ENCODE assay signal across 14 cellular contexts in genomic region chr16:22938647-22939046, GRCh38.
"Had no signal": no experiment of that assay in that cellular context is flagged by ENCODE, and none has a peak within 500 bp of the region (broad histone marks: within the 10 kb centered on the region; RNA-seq: fewer than 3 reads in every experiment).

No MANE protein-coding gene starts in this region.

- H2AFZ ChIP-seq: parathyroid adenoma had no signal

- H3K27ac ChIP-seq: dorsolateral prefrontal cortex, left ventricle myocardium inferior, neutrophil, parathyroid adenoma, sigmoid colon, thyroid gland, uterus had no signal

- H3K9ac ChIP-seq: parathyroid adenoma had no signal

- H3K4me1 ChIP-seq: parathyroid adenoma, sigmoid colon, thyroid gland, uterus had no signal

- ATAC-seq: esophagus mucosa; naive thymus-derived CD8-positive, alpha-beta T cell had no signal

- DNase-seq: activated CD4-positive, CD25-positive, alpha-beta regulatory T cell treated with anti-CD3 and anti-CD28 coated beads, Interleukin-2, amount 50 U/mL, for 72 hours; activated naive CD4-positive, alpha-beta T cell treated with anti-CD3 and anti-CD28 coated beads for 36 hours; dorsolateral prefrontal cortex; hippocampal formation; kidney; left ventricle myocardium inferior; naive thymus-derived CD8-positive, alpha-beta T cell; sigmoid colon; stimulated activated CD4-positive, alpha-beta T cell treated with anti-CD3 and anti-CD28 coated beads, Interleukin-1b, Interleukin-23, amount 100 ng/mL, for 48 hours; thyroid gland; uterus had no signal

- H3K9me3 ChIP-seq: left ventricle myocardium inferior, neutrophil, sigmoid colon, thyroid gland, uterus had no signal

- H3K27me3 ChIP-seq: dorsolateral prefrontal cortex, thyroid gland, uterus had no signal

- H3K36me3 ChIP-seq: left ventricle myocardium inferior, neutrophil, sigmoid colon, thyroid gland, uterus had no signal

- FAIRE-seq: kidney had no signal

- H3K79me2 ChIP-seq: parathyroid adenoma had no signal

- H3K4me3 ChIP-seq: dorsolateral prefrontal cortex, left ventricle myocardium inferior, sigmoid colon, thyroid gland, uterus had no signal
